In the genomic region with DNA sequence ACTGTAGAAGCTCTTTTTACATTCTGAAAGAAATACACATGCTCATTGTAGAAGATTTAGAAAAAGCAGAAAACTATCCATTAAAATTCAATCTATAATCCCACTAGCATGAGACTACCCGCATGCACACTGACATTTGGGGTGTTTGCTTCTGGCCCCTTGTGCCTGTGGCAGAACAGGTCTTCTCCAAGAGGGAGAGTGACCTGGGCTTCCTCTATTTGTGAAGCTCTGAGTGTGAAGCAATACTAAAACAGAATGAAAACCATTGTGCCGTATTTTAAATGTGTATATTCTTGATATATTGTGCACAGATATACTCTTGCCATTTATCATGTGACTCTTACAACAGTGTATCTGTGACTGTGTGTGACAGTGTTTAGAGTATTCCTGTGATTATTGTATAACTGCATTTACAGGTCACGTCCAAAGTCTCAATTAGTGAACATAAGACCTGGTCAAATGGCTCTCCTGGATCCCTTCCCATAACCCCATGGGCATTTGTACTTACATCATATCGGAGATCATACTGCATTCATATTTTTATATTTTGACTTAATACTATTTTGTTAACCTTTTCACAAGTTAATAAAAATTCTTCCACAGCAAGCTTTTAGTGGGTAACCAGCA, we compare ENCODE assay signal across 12 cellular contexts.
"Had no signal": no experiment of that assay in that cellular context is flagged by ENCODE, and none has a peak within 500 bp of the region (broad histone marks: within the 10 kb centered on the region; RNA-seq: fewer than 3 reads in every experiment).

No MANE protein-coding gene starts in this region.

- H3K4me1 ChIP-seq: foreskin keratinocyte had no signal

- H3K27ac ChIP-seq: foreskin keratinocyte, thoracic aorta had no signal

- H3K27me3 ChIP-seq: breast epithelium, foreskin keratinocyte had no signal

- H3K9me3 ChIP-seq: breast epithelium, thoracic aorta had no signal

- DNase-seq: activated CD4-positive, alpha-beta memory T cell treated with anti-CD3 and anti-CD28 coated beads for 36 hours; activated CD4-positive, alpha-beta T cell treated with anti-CD3 and anti-CD28 coated beads for 1 hour; activated CD8-positive, alpha-beta memory T cell treated with anti-CD3 and anti-CD28 coated beads, Interleukin-2, amount 50 U/mL, for 4 hours; activated naive CD8-positive, alpha-beta T cell treated with anti-CD3 and anti-CD28 coated beads, Interleukin-2, amount 10 ng/mL, durations not matched to agents 7 days and 5 days; anterior cingulate cortex; foreskin keratinocyte; left cardiac atrium; nephron progenitor cell; stimulated activated CD4-positive, alpha-beta T cell treated with anti-CD3 and anti-CD28 coated beads, Interleukin-15, amount 100 ng/mL, for 24 hours; stimulated activated CD4-positive, alpha-beta T cell treated with anti-CD3 and anti-CD28 coated beads, Interleukin-4, amount 100 ng/mL, for 24 hours had no signal

- H3K36me3 ChIP-seq: breast epithelium, thoracic aorta had no signal

- H3K4me3 ChIP-seq: breast epithelium, thoracic aorta had no signal

- ATAC-seq: foreskin keratinocyte had no signal
